Comparison of ENCODE assay signal across 16 cellular contexts in the genomic region with DNA sequence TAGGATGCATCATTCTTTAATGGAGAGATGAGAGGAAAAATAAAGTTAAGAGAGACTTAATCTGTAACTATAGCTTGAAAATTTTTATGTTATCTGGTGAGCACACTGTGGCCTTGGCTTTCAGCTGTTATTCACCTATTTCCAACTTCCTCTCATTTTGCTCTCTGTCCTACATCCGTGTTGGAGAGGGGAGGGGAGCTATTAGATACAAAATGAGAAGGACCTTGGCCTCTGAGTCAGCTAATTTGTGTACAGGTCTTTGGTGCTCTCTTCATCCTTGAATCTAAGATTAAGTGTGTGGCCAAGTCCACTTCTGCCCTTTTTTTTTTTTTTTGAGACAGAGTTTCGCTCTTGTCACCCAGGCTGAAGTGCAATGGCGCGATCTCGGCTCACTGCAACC. TPM values are rescaled to one million over a fixed set of nuclear protein-coding genes. Genes with fewer than 3 reads are reported as not detected.
DNase-seq lines count a peak whose midpoint lies in the region; TF ChIP-seq lines count a peak whose summit lies in the region.
"Had no signal": no experiment of that assay in that cellular context is flagged by ENCODE, and none has a peak within 500 bp of the region (broad histone marks: within the 10 kb centered on the region; RNA-seq: fewer than 3 reads in every experiment).

No MANE protein-coding gene starts in this region.

- no peaks in the 10 kb centered on the region for H3K27me3 ChIP-seq in colonic mucosa
- H3K27me3 ChIP-seq in osteoblast (ENCODE audit: insufficient read depth, low read length), result no peaks in the 10 kb centered on the region
- no peaks in the 10 kb centered on the region for H3K27me3 ChIP-seq in ovary
- H3K27me3 ChIP-seq: BLaER1 had no signal

- TF ChIP-seq POLR2A in ovary (IDR thresholded peaks at IDR 0.05), result no peak

- WGBS in ovary, 3 donors, result 73 to 81% (median 80%) methylated on average over 5 of the region's 5 CpGs

- no peaks in the 10 kb centered on the region for H4K20me1 ChIP-seq in osteoblast (ENCODE audit: insufficient read depth, low read length)
- H4K20me1 ChIP-seq: BLaER1 had no signal

- H3K9me3 ChIP-seq in colonic mucosa (no peaks in the 10 kb centered on the region), osteoblast (ENCODE audit: low read depth, low read length) (no peaks in the 10 kb centered on the region), ovary (no peaks in the 10 kb centered on the region)
- H3K9me3 ChIP-seq: BLaER1 had no signal

- intact Hi-C loops in colonic mucosa (cut with DNase I), result no loop called here
- intact Hi-C loops in ovary (cut with DNase I), result no loop called here

- TF ChIP-seq CTCF in colonic mucosa (IDR thresholded peaks at IDR 0.05) (no peak), osteoblast (IDR thresholded peaks at IDR 0.05; ENCODE audit: extremely low read depth, low read depth, low read length) (no peak), ovary (IDR thresholded peaks at IDR 0.05) (no peak)

- H3K79me2 ChIP-seq in osteoblast (ENCODE audit: insufficient read depth, low read length), result no peaks in the 10 kb centered on the region

- H3K27ac ChIP-seq in colonic mucosa (peak overlapping the region; percentile 24), osteoblast (ENCODE audit: low read depth, low read length) (no peak overlapping the region), ovary (no peak overlapping the region)
- H3K27ac ChIP-seq: BLaER1 had no signal

- no peak overlapping the region for H3K9ac ChIP-seq in colonic mucosa (ENCODE audit: low read depth in 2 of 2, low read length in 2 of 2)
- H3K9ac ChIP-seq: BLaER1 had no signal

- no peak for TF ChIP-seq EP300 in ovary (IDR thresholded peaks at IDR 0.05)

- H3K4me1 ChIP-seq in colonic mucosa (no peaks in the 10 kb centered on the region), osteoblast (ENCODE audit: insufficient read depth, low read length) (no peaks in the 10 kb centered on the region), ovary (ENCODE audit: insufficient read depth) (no peaks in the 10 kb centered on the region)
- H3K4me1 ChIP-seq: BLaER1 had no signal

- peak; percentile 75 for DNase-seq in LoVo (ENCODE audit: low spot score)
- peak; percentile 22 for DNase-seq in colonic mucosa
- peak; percentile 8 for DNase-seq in left kidney (ENCODE audit: low read depth, low spot score)
- peak; percentile 42 for DNase-seq in osteoblast (ENCODE audit: insufficient read length, low spot score, missing footprints)
- no peak for DNase-seq in SKM-1 treated with dmso at 0.1 percent for 144 hours (lab: John Stamatoyannopoulos, UW; ENCODE audit: unreplicated experiment)
- no peak for DNase-seq in NCI-H2196 (lab: John Stamatoyannopoulos, UW; ENCODE audit: unreplicated experiment)
- DNase-seq in NCI-H128 (lab: John Stamatoyannopoulos, UW; ENCODE audit: unreplicated experiment), result no peak
- DNase-seq in ovary, result no peak
- DNase-seq: Calu3; CD8-positive, alpha-beta T cell; DMS79 treated with DMSO at 0.1 percent for 48 hours; H9 had no signal

- no peak overlapping the region for H3K4me2 ChIP-seq in osteoblast (ENCODE audit: insufficient read depth, low read length)
- H3K4me2 ChIP-seq: BLaER1 had no signal

- H3K4me3 ChIP-seq in colonic mucosa (no peak overlapping the region), osteoblast (ENCODE audit: insufficient read depth, low read length) (no peak overlapping the region), ovary (no peak overlapping the region)
- H3K4me3 ChIP-seq: BLaER1 had no signal

- H3K36me3 ChIP-seq in colonic mucosa (no peaks in the 10 kb centered on the region), osteoblast (ENCODE audit: insufficient read depth, low read length) (no peaks in the 10 kb centered on the region), ovary (no peaks in the 10 kb centered on the region)
- H3K36me3 ChIP-seq: BLaER1 had no signal

- no peak overlapping the region for H2AFZ ChIP-seq in osteoblast (ENCODE audit: low read length)

RNA-seq across cellular contexts. Expression of gene APOBEC1, which starts 0.9 kb away (rescaled TPM):
- total RNA-seq in colonic mucosa (10 to 100 TPM in 1 of 2 donors, 1 to 10 TPM in 1; 3.9 to 14.7 TPM), osteoblast (not detected in 2 replicates), ovary (not detected)
- not detected for polyA plus RNA-seq in ovary
- total RNA-seq: Calu3; CD8-positive, alpha-beta T cell; H1; H9 had no signal
- polyA plus RNA-seq: AG04450, CD14-positive monocyte, H1 had no signal

RNA-seq across cellular contexts. Expression of gene GDF3, which starts 29.0 kb away (rescaled TPM):
- total RNA-seq in colonic mucosa, result not detected
- not detected in 2 replicates for total RNA-seq in osteoblast
- total RNA-seq in ovary, result under 1 TPM in 4 of 7 donors, not detected in 3; 0.23 to 0.35 (median 0.24) TPM
- 1 to 10 TPM in 1 of 2 donors, under 1 TPM in 1; 0.75 to 1.0 TPM for polyA plus RNA-seq in ovary
- total RNA-seq: Calu3; CD8-positive, alpha-beta T cell had no signal
- polyA plus RNA-seq: AG04450, CD14-positive monocyte had no signal

RNA-seq across cellular contexts. Expression of gene DPPA3, which starts 44.6 kb away (rescaled TPM):
- total RNA-seq in colonic mucosa, result not detected
- total RNA-seq in osteoblast, result not detected in 2 replicates
- total RNA-seq in ovary, result not detected
- 1 to 10 TPM in 1 of 2 donors, not detected in 1; 1.3 TPM for polyA plus RNA-seq in ovary
- total RNA-seq: Calu3; CD8-positive, alpha-beta T cell had no signal
- polyA plus RNA-seq: AG04450, CD14-positive monocyte had no signal

Comparison
In these comparisons a context has a peak if more than half of its experiments do, and no peak if none do; other contexts are left out.
1. DNase-seq: peak in LoVo (single experiment), colonic mucosa (single experiment), left kidney (single experiment) and osteoblast (single experiment); none in SKM-1 treated with dmso at 0.1 percent for 144 hours (single experiment), NCI-H2196 (single experiment), NCI-H128 (single experiment) and ovary (0 of 5).